8 cellular contexts compared by ENCODE assay signal in genomic region chr11:9315078-9315688, GRCh38. TPM values are rescaled to one million over a fixed set of nuclear protein-coding genes. Genes with fewer than 3 reads are reported as not detected.
DNase-seq lines count a peak whose midpoint lies in the region; ATAC-seq lines count a peak whose summit lies in the region.

No MANE protein-coding gene starts in this region.

- H3K4me3 ChIP-seq in skeletal muscle tissue (ENCODE audit: low read length in 3 of 3): peak overlapping the region; percentile 81 to 97 (median 95)

- H3K27ac Mint-ChIP-seq in activated CD4-positive, alpha-beta memory T cell treated with anti-CD3 and anti-CD28 coated beads for 36 hours: peak overlapping the region; percentile 93

- intact Hi-C loops in activated CD4-positive, alpha-beta memory T cell treated with anti-CD3 and anti-CD28 coated beads for 36 hours (cut with micrococcal nuclease): loop anchor here (2.0 kb wide), 1 partner anchor 252 kb away; no protein-coding TSS in a partner anchor

- peak overlapping the region; percentile 97 for H3K4me3 Mint-ChIP-seq in activated CD4-positive, alpha-beta memory T cell treated with anti-CD3 and anti-CD28 coated beads for 36 hours

- H3K27me3 ChIP-seq in skeletal muscle tissue (ENCODE audit: control insufficient read depth in 3 of 3, insufficient read depth in 3 of 3, low read length in 3 of 3): peaks cover 0 to 6% (median 4%) of the 10 kb centered on the region in 3 donors

- no peaks in the 10 kb centered on the region for H3K36me3 ChIP-seq in skeletal muscle tissue (ENCODE audit: control insufficient read depth in 3 of 3, insufficient read depth in 3 of 3, low read length in 3 of 3)

- peak overlapping the region; percentile 73 to 94 (median 77) for H3K9ac ChIP-seq in skeletal muscle tissue (ENCODE audit: low read depth in 1 of 3, low read length in 3 of 3)

- ATAC-seq in HG03095 (IDR thresholded peaks at IDR 0.05; ENCODE audit: unreplicated experiment) (no peak), GM21528 (IDR thresholded peaks at IDR 0.05; ENCODE audit: low FRiP score, unreplicated experiment) (no peak), GM21423 (IDR thresholded peaks at IDR 0.05; ENCODE audit: unreplicated experiment) (no peak)

- no peaks in the 10 kb centered on the region for H3K9me3 Mint-ChIP-seq in activated CD4-positive, alpha-beta memory T cell treated with anti-CD3 and anti-CD28 coated beads for 36 hours

- H3K36me3 Mint-ChIP-seq in activated CD4-positive, alpha-beta memory T cell treated with anti-CD3 and anti-CD28 coated beads for 36 hours: peaks cover 7% of the 10 kb centered on the region

- CTCF ChIA-PET in activated CD4-positive, alpha-beta memory T cell treated with anti-CD3 and anti-CD28 coated beads for 36 hours (lab: Charles Lee): interaction anchor here (0.6 to 2.8 kb wide), 2 partner anchors 56 to 71 kb away, joined by 3 to 13 read pairs; no protein-coding TSS in a partner anchor

- H3K9me3 ChIP-seq in skeletal muscle tissue (ENCODE audit: control insufficient read depth in 3 of 3, low read length in 3 of 3): no peaks in the 10 kb centered on the region

- DNase-seq in activated T-cell treated with anti-CD3 and anti-CD28 coated beads for 48 hours (ENCODE audit: low read depth) (peak; percentile 6), activated T-cell treated with anti-CD3 and anti-CD28 coated beads for 4 hours (no peak), glomerular visceral epithelial cell (ENCODE audit: extremely low spot score) (peak; percentile 39)
- peak; percentile 24 for DNase-seq in activated CD4-positive, alpha-beta memory T cell treated with anti-CD3 and anti-CD28 coated beads for 36 hours

- peak overlapping the region; percentile 89 for H3K27ac ChIP-seq in skeletal muscle tissue (ENCODE audit: low read depth, low read length)

- H3K4me1 Mint-ChIP-seq in activated CD4-positive, alpha-beta memory T cell treated with anti-CD3 and anti-CD28 coated beads for 36 hours (ENCODE audit: low read depth): peaks cover 33% of the 10 kb centered on the region

- POLR2A ChIA-PET in activated CD4-positive, alpha-beta memory T cell treated with anti-CD3 and anti-CD28 coated beads for 36 hours (lab: Charles Lee): interaction anchor here (0.9 to 1.5 kb wide), 3 partner anchors 70 to 633 kb away, joined by 3 to 13 read pairs (median 10); partner anchors contain the start of genes IPO7, RPL27A, TRIM66 and ZNF143

- peaks cover 8 to 18% (median 13%) of the 10 kb centered on the region in 3 donors for H3K4me1 ChIP-seq in skeletal muscle tissue (ENCODE audit: control insufficient read depth in 3 of 3, insufficient read depth in 3 of 3, low read length in 3 of 3)

- peaks cover 15% of the 10 kb centered on the region for H3K27me3 Mint-ChIP-seq in activated CD4-positive, alpha-beta memory T cell treated with anti-CD3 and anti-CD28 coated beads for 36 hours

RNA-seq across cellular contexts. Expression of gene TMEM41B, which starts 0.8 kb away (rescaled TPM):
- total RNA-seq in activated CD4-positive, alpha-beta memory T cell treated with anti-CD3 and anti-CD28 coated beads for 36 hours: 10 to 100 TPM; 33.6 to 36.1 TPM
- 23.0 TPM for total RNA-seq in skeletal muscle tissue

RNA-seq across cellular contexts. Expression of gene DENND5A, which starts 50.0 kb away (rescaled TPM):
- 10 to 100 TPM; 41.3 to 41.9 TPM for total RNA-seq in activated CD4-positive, alpha-beta memory T cell treated with anti-CD3 and anti-CD28 coated beads for 36 hours
- 118 TPM for total RNA-seq in skeletal muscle tissue
